In genomic region chr2:163748420-163748819, GRCh38 we compare ENCODE assay signal across 27 cellular contexts. TPM values are rescaled to one million over a fixed set of nuclear protein-coding genes. Genes with fewer than 3 reads are reported as not detected.
DNase-seq lines count a peak whose midpoint lies in the region; ATAC-seq and TF ChIP-seq lines count a peak whose summit lies in the region.
"Had no signal": no experiment of that assay in that cellular context is flagged by ENCODE, and none has a peak within 500 bp of the region (broad histone marks: within the 10 kb centered on the region; RNA-seq: fewer than 3 reads in every experiment).

No MANE protein-coding gene starts in this region.

- H3K4me3 ChIP-seq in breast epithelium (no peak overlapping the region), mammary epithelial cell (replicated peaks in 1 of 3; ENCODE audit: insufficient read depth in 1 of 3, low read depth in 2 of 3, low read length in 3 of 3) (no peak overlapping the region)
- H3K4me3 ChIP-seq: GM12878, SK-N-MC had no signal

- ATAC-seq in foreskin keratinocyte: peak; percentile 69
- no peak for ATAC-seq in GM21447 (IDR thresholded peaks at IDR 0.05; ENCODE audit: unreplicated experiment)
- ATAC-seq in GM21723 (IDR thresholded peaks at IDR 0.05; ENCODE audit: unreplicated experiment): no peak
- ATAC-seq: GM12878, Panc1 had no signal

- H3K9me3 Mint-ChIP-seq in MCF 10A (ENCODE audit: unreplicated experiment) (no peaks in the 10 kb centered on the region), immature natural killer cell (peaks cover 5 to 31% (median 16%) of the 10 kb centered on the region in 6 donors)

- CTCF ChIA-PET in MCF 10A (lab: Yijun Ruan, JAX): interaction anchor here (0.6 to 1.1 kb wide), 2 partner anchors 9 to 464 kb away, joined by 3 read pairs; no protein-coding TSS in a partner anchor
- CTCF ChIA-PET in mammary epithelial cell (lab: Charles Lee; ENCODE audit: low non-redundant PET): no interaction called here

- no peaks in the 10 kb centered on the region for H3K36me3 ChIP-seq in breast epithelium
- no peaks in the 10 kb centered on the region for H3K36me3 ChIP-seq in mammary epithelial cell (ENCODE audit: insufficient read depth, low read length)
- H3K36me3 ChIP-seq: BE2C had no signal

- dilution Hi-C loops in mammary epithelial cell (cut with HindIII; ENCODE audit: low sequenced_read_pairs): no loop called here

- H2AFZ ChIP-seq in mammary epithelial cell (ENCODE audit: low read depth, low read length): no peak overlapping the region

- no peak overlapping the region for H3K27ac ChIP-seq in breast epithelium
- H3K27ac ChIP-seq in mammary epithelial cell (ENCODE audit: insufficient read depth, low read depth, low read length): peak overlapping the region; percentile 56
- no peak overlapping the region for H3K27ac ChIP-seq in foreskin keratinocyte
- H3K27ac ChIP-seq: SK-N-MC had no signal

- DNase-seq in MCF 10A (ENCODE audit: unreplicated experiment) (peak; percentile 85), breast epithelium (ENCODE audit: low spot score in 2 of 2) (no peak), mammary epithelial cell (peak; percentile 90), foreskin keratinocyte (peak; percentile 76 to 89), immature natural killer cell (no peak), NCI-H82 treated with DMSO at 0.1 percent for 48 hours (lab: John Stamatoyannopoulos, UW; ENCODE audit: unreplicated experiment) (no peak)
- DNase-seq: 8988T; ACHN; BE2C; CD8-positive, alpha-beta memory T cell; DMS 273 treated with DMSO at 0.1 percent for 48 hours; DMS79; EL; GDM1; NCI-H1105; NCI-H1436 treated with DMSO at 0.1 percent for 48 hours; NCI-H187 treated with DMSO at 0.1 percent for 48 hours; NCI-H446 treated with DMSO at 0.1 percent for 48 hours; NCI-H526; NCI-H82; SIG-M5 had no signal

- H3K27me3 ChIP-seq in breast epithelium (no peaks in the 10 kb centered on the region), mammary epithelial cell (ENCODE audit: insufficient read depth, low read length) (no peaks in the 10 kb centered on the region), foreskin keratinocyte (no peaks in the 10 kb centered on the region)
- H3K27me3 ChIP-seq: BE2C had no signal

- H3K36me3 Mint-ChIP-seq in MCF 10A (ENCODE audit: insufficient read depth, unreplicated experiment) (no peaks in the 10 kb centered on the region), immature natural killer cell (no peaks in the 10 kb centered on the region)
- H3K36me3 Mint-ChIP-seq: CD14-positive monocyte; CD8-positive, alpha-beta memory T cell had no signal

- no peak overlapping the region for H3K9ac ChIP-seq in mammary epithelial cell (ENCODE audit: insufficient read depth, low read length)

- in situ Hi-C loops in mammary epithelial cell (cut with MboI; ENCODE audit: low sequenced_read_pairs in 2 of 2): no loop called here

- H3K4me3 Mint-ChIP-seq in MCF 10A (ENCODE audit: unreplicated experiment): no peak overlapping the region
- no peak overlapping the region for H3K4me3 Mint-ChIP-seq in immature natural killer cell
- H3K4me3 Mint-ChIP-seq: CD14-positive monocyte; CD8-positive, alpha-beta memory T cell had no signal

- intact Hi-C loops in MCF 10A (cut with micrococcal nuclease) (no loop called here), breast epithelium (cut with DNase I; ENCODE audit: low total_unique reads) (no loop called here), mammary epithelial cell (cut with micrococcal nuclease) (no loop called here)

- no peaks in the 10 kb centered on the region for H3K4me1 ChIP-seq in breast epithelium
- H3K4me1 ChIP-seq in mammary epithelial cell (ENCODE audit: insufficient read depth, low read length): peaks cover 27% of the 10 kb centered on the region
- peaks cover 34% of the 10 kb centered on the region for H3K4me1 ChIP-seq in foreskin keratinocyte
- H3K4me1 ChIP-seq: BE2C had no signal

- no peak for TF ChIP-seq POLR2A in breast epithelium (IDR thresholded peaks at IDR 0.05)

- H3K27me3 Mint-ChIP-seq in MCF 10A (ENCODE audit: insufficient read depth, unreplicated experiment): no peaks in the 10 kb centered on the region
- no peaks in the 10 kb centered on the region for H3K27me3 Mint-ChIP-seq in immature natural killer cell (ENCODE audit: low read depth in 3 of 3)
- H3K27me3 Mint-ChIP-seq: CD8-positive, alpha-beta memory T cell had no signal

- no peaks in the 10 kb centered on the region for H3K79me2 ChIP-seq in mammary epithelial cell (ENCODE audit: insufficient read depth, low read length)

- H3K27ac Mint-ChIP-seq in MCF 10A (ENCODE audit: low read depth, unreplicated experiment) (no peak overlapping the region), immature natural killer cell (no peak overlapping the region)
- H3K27ac Mint-ChIP-seq: CD14-positive monocyte; CD8-positive, alpha-beta memory T cell had no signal

- H3K4me1 Mint-ChIP-seq in MCF 10A (ENCODE audit: insufficient read depth, unreplicated experiment): peaks cover 29% of the 10 kb centered on the region
- no peaks in the 10 kb centered on the region for H3K4me1 Mint-ChIP-seq in immature natural killer cell
- H3K4me1 Mint-ChIP-seq: CD14-positive monocyte; CD8-positive, alpha-beta memory T cell had no signal

- no peaks in the 10 kb centered on the region for H4K20me1 ChIP-seq in mammary epithelial cell (ENCODE audit: insufficient read depth, low read length)

- H3K9me3 ChIP-seq in breast epithelium: no peaks in the 10 kb centered on the region
- no peaks in the 10 kb centered on the region for H3K9me3 ChIP-seq in mammary epithelial cell (replicated peaks; ENCODE audit: insufficient read depth, low read length)
- H3K9me3 ChIP-seq: BE2C had no signal

- POLR2A ChIA-PET in MCF 10A (lab: Yijun Ruan, JAX): interaction anchor here (0.8 to 1.1 kb wide), 4 partner anchors 11 to 25 kb away, joined by 3 to 5 read pairs (median 4); partner anchors contain the start of gene FIGN

- TF ChIP-seq CTCF in MCF 10A (IDR thresholded peaks at IDR 0.05; ENCODE audit: unreplicated experiment) (no peak), breast epithelium (IDR thresholded peaks at IDR 0.05) (no peak), mammary epithelial cell (conservative IDR thresholded peaks at IDR 0.05 in 1 of 2, IDR thresholded peaks at IDR 0.05 in 1 of 2; ENCODE audit: extremely low read depth in 1 of 2, insufficient read depth in 1 of 2, low read depth in 1 of 2, low read length in 2 of 2) (no peak), foreskin keratinocyte (conservative IDR thresholded peaks at IDR 0.05) (no peak)

- BruUV-seq in MCF 10A (replicated peaks; lab: Mats Ljungman, UMichigan): no TSS peak
- no TSS peak for BruUV-seq in mammary epithelial cell (replicated peaks; lab: Mats Ljungman, UMichigan)

- peak overlapping the region; percentile 44 for H3K4me2 ChIP-seq in mammary epithelial cell (ENCODE audit: insufficient read depth, low read depth, low read length)

RNA-seq across cellular contexts. Expression of gene FIGN, which starts 12.6 kb away (rescaled TPM):
- 9.0 and 11.7 TPM in 2 replicates for total RNA-seq in MCF 10A (2022)
- total RNA-seq in breast epithelium: 10 to 100 TPM in 1 of 3 donors, 1 to 10 TPM in 2; 2.6 to 13.9 (median 5.0) TPM
- 10 to 100 TPM in 1 of 2 donors, 1 to 10 TPM in 1; 2.5 to 10.7 TPM for total RNA-seq in mammary epithelial cell
- 2.7 TPM for polyA plus RNA-seq in mammary epithelial cell
- 6.9 TPM for polyA minus RNA-seq in mammary epithelial cell
- total RNA-seq in foreskin keratinocyte: 3.3 and 4.4 TPM in 2 replicates
- polyA plus RNA-seq in foreskin keratinocyte: 0.57 and 0.95 TPM in 2 replicates
- not detected for polyA plus RNA-seq in immature natural killer cell
- total RNA-seq: CD8-positive, alpha-beta memory T cell had no signal
- polyA plus RNA-seq: CD14-positive monocyte; CD8-positive, alpha-beta memory T cell had no signal

Comparison
In these comparisons a context has a peak if more than half of its experiments do, and no peak if none do; other contexts are left out.
1. DNase-seq: peak in MCF 10A (single experiment), mammary epithelial cell (single experiment) and foreskin keratinocyte (2 of 2); none in breast epithelium (0 of 2), immature natural killer cell (0 of 3) and NCI-H82 treated with DMSO at 0.1 percent for 48 hours (single experiment).